In the genomic region with DNA sequence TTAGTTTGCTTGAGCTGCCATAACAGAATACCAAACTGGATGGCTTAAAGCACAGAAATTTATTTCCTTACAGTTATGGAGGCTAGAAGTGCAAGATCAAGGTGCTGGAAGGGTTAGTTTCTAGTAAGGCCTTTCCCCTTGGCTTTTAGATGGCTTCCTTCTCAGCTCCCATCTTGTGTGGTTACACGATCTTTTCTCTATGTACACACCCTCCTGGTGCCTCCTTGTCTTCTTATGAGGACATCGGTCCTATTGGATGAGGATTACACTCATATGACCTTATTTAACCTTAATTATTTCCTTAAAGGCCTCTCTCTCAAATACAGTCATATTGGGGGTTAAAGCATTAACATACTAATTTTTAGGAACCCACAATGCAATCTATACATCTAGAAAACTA, we compare ENCODE assay signal across 1 cellular context.
TF ChIP-seq lines count a peak whose summit lies in the region.

No MANE protein-coding gene starts in this region.

TF ChIP-seq in GM23338, 12 proteins besides CTCF, POLR2A, EP300 and RAD21 (continued from another document):
- no peak for TF ChIP-seq STAT1 (IDR thresholded peaks at IDR 0.05; ENCODE audit: unreplicated experiment)
TF ChIP-seq in GM23338: peak in this region for 0.
